Comparison of ENCODE assay signal across 16 cellular contexts in the genomic region with DNA sequence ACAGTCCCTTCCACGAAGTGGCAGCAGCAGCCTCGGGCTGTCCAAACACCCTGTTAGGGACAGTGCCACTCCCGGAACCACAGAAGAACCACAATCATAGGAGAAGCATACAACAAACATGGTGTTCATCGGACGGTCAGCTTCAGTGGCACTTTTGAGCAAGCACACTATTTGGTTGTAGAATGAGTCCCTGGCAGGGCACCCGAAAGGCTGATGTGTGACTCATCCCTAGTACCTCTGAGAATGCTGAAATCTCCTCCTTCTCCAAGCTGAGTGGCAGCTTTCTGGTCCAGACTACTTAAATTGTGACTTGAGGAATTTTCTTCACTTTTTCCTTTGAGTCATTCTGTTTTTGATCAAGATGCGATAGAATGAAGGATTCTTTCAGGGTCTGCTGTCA.
DNase-seq lines count a peak whose midpoint lies in the region; ATAC-seq and TF ChIP-seq lines count a peak whose summit lies in the region.
"Had no signal": no experiment of that assay in that cellular context is flagged by ENCODE, and none has a peak within 500 bp of the region (broad histone marks: within the 10 kb centered on the region; RNA-seq: fewer than 3 reads in every experiment).

No MANE protein-coding gene starts in this region.

- CTCF ChIA-PET in A673 (lab: Charles Lee), result no interaction called here

- intact Hi-C loops in sciatic nerve (cut with DNase I), result no loop called here
- intact Hi-C loops in A673 (cut with micrococcal nuclease; ENCODE audit: unreplicated experiment), result no loop called here

- H3K36me3 ChIP-seq in A673 (ENCODE audit: insufficient read depth, low read length, poor library complexity, severe bottlenecking), result no peaks in the 10 kb centered on the region
- H3K36me3 ChIP-seq: ascending aorta, sigmoid colon had no signal

- H3K27me3 ChIP-seq in A673 (replicated peaks; ENCODE audit: insufficient read depth, low read depth, low read length, poor library complexity), result no peaks in the 10 kb centered on the region
- H3K27me3 ChIP-seq: ascending aorta, sigmoid colon had no signal

- BruUV-seq in A673 (replicated peaks; lab: Mats Ljungman, UMichigan), result no TSS peak

- POLR2A ChIA-PET in A673 (lab: Charles Lee; ENCODE audit: low non-redundant PET), result no interaction called here

- no peaks in the 10 kb centered on the region for H3K4me1 ChIP-seq in A673 (ENCODE audit: insufficient read depth, low read length, poor library complexity, severe bottlenecking)

- ATAC-seq in sciatic nerve (peak; percentile 78), HG03095 (IDR thresholded peaks at IDR 0.05; ENCODE audit: unreplicated experiment) (no peak)
- ATAC-seq: activated T-cell treated with anti-CD3 and anti-CD28 coated beads, Interleukin-2, amount 50 U/mL, for 4 hours had no signal

- H3K27ac ChIP-seq in VCaP (peak overlapping the region; percentile 97), A673 (ENCODE audit: low read depth, low read length, poor library complexity, severe bottlenecking) (no peak overlapping the region)
- H3K27ac ChIP-seq: sigmoid colon had no signal

- H3K4me3 ChIP-seq in fibroblast of pulmonary artery (replicated peaks; ENCODE audit: low read depth, low read length) (no peak overlapping the region), A673 (ENCODE audit: low read depth, low read length, poor library complexity, severe bottlenecking) (no peak overlapping the region)
- H3K4me3 ChIP-seq: ascending aorta, sigmoid colon had no signal

- peak; percentile 51 for DNase-seq in HCEC 1CT
- peak; percentile 64 for DNase-seq in fibroblast of pulmonary artery (ENCODE audit: low read depth)
- no peak for DNase-seq in sciatic nerve (ENCODE audit: low spot score)
- DNase-seq in occipital lobe (lab: John Stamatoyannopoulos, UW), result no peak
- no peak for DNase-seq in A673 (ENCODE audit: low spot score)
- DNase-seq in NCI-H1436 (lab: John Stamatoyannopoulos, UW), result no peak
- DNase-seq: activated T-cell treated with anti-CD3 and anti-CD28 coated beads, Interleukin-2, amount 50 U/mL, for 4 hours; CD4-positive, CD25-positive, alpha-beta regulatory T cell; immature natural killer cell; naive B cell; NCI-H2029 treated with DMSO at 0.1 percent for 48 hours; NCI-H82; sigmoid colon had no signal

- no peak for TF ChIP-seq CTCF in VCaP (conservative IDR thresholded peaks at IDR 0.05)
- TF ChIP-seq CTCF in fibroblast of pulmonary artery (IDR thresholded peaks at IDR 0.05; ENCODE audit: low read length, missing control alignments), result no peak
- no peak for TF ChIP-seq CTCF in A673 (conservative IDR thresholded peaks at IDR 0.05; ENCODE audit: low read depth, low read length)

- H3K9me3 ChIP-seq in A673 (ENCODE audit: low read depth, low read length, poor library complexity, severe bottlenecking), result no peaks in the 10 kb centered on the region
- H3K9me3 ChIP-seq: ascending aorta, sigmoid colon had no signal

Comparison
In these comparisons a context has a peak if more than half of its experiments do, and no peak if none do; other contexts are left out.
1. DNase-seq: peak in HCEC 1CT (single experiment) and fibroblast of pulmonary artery (single experiment); none in sciatic nerve (single experiment), occipital lobe (single experiment), A673 (single experiment) and NCI-H1436 (single experiment).